8 cellular contexts compared by ENCODE assay signal in genomic region chr19:34999498-35000337, GRCh38. TPM values are rescaled to one million over a fixed set of nuclear protein-coding genes. Genes with fewer than 3 reads are reported as not detected.
A peak's percentile ranks its signal among the peaks of the same experiment; 100 is the strongest.
DNase-seq lines count a peak whose midpoint lies in the region; ATAC-seq, FAIRE-seq and TF ChIP-seq lines count a peak whose summit lies in the region.

Gene GRAMD1A (plus strand): TSS chr19:35000323. CDS start chr19:35000479, 156 bp downstream.

- H3K27me3 Mint-ChIP-seq in GM23338 (ENCODE audit: insufficient read depth, low read depth, poor library complexity), result peaks cover 27% of the 10 kb centered on the region

- H3K36me3 ChIP-seq in GM23338 (ENCODE audit: insufficient read depth), result 0 out of 2 replicates have a peak, but pooled peaks cover 6% of the 10 kb centered on the region
- peaks cover 5% of the 10 kb centered on the region for H3K36me3 ChIP-seq in left ventricle myocardium inferior
- H3K36me3 ChIP-seq in psoas muscle (ENCODE audit: insufficient read depth in 1 of 2, low read depth in 1 of 2), result peaks cover 0 to 6% of the 10 kb centered on the region in 2 donors

- H3K27ac ChIP-seq in GM23338 (ENCODE audit: low read depth) (peak within 1 kb of the TSS; percentile 100), left ventricle myocardium inferior (replicated peaks) (peak within 1 kb of the TSS; percentile 96), psoas muscle (peak within 1 kb of the TSS; percentile 94)

- H3K9me3 ChIP-seq in left ventricle myocardium inferior (replicated peaks), result no peaks in the 10 kb centered on the region
- no peaks in the 10 kb centered on the region for H3K9me3 ChIP-seq in psoas muscle

- ATAC-seq in GM23338 (peak; percentile 59), psoas muscle (peak; percentile 87 to 94 (median 90))

- peak within 1 kb of the TSS; percentile 96 for H3K4me3 Mint-ChIP-seq in GM23338

- FAIRE-seq in urothelium cell line (lab: Jason Lieb, UNC), result peak; percentile 92

- H3F3A ChIP-seq in GM23338 (replicated peaks; ENCODE audit: low read depth), result peaks cover 19% of the 10 kb centered on the region

- peaks cover 37% of the 10 kb centered on the region for H3K36me3 Mint-ChIP-seq in GM23338 (ENCODE audit: low read depth)

- H3K9me2 ChIP-seq in GM23338 (ENCODE audit: insufficient read depth), result no peaks in the 10 kb centered on the region

- peaks cover 43% of the 10 kb centered on the region for H3K79me2 ChIP-seq in GM23338 (replicated peaks; ENCODE audit: insufficient read depth)

- intact Hi-C loops in left ventricle myocardium inferior (cut with micrococcal nuclease) (no loop called here), psoas muscle (cut with DNase I) (no loop called here)

- peaks cover 48% of the 10 kb centered on the region for H3K4me1 Mint-ChIP-seq in GM23338

- no peak for TF ChIP-seq POLR2A in NB4 (IDR thresholded peaks at IDR 0.05; ENCODE audit: extremely low read depth, insufficient read length)

- peaks cover 26% of the 10 kb centered on the region for H4K20me1 ChIP-seq in GM23338 (replicated peaks; ENCODE audit: insufficient read depth)

- H3K27ac Mint-ChIP-seq in GM23338, result peak within 1 kb of the TSS; percentile 96

- peaks cover 57% of the 10 kb centered on the region for H3K4me1 ChIP-seq in GM23338 (ENCODE audit: insufficient read depth)
- H3K4me1 ChIP-seq in left ventricle myocardium inferior, result peaks cover 91% of the 10 kb centered on the region
- peaks cover 15% of the 10 kb centered on the region for H3K4me1 ChIP-seq in psoas muscle

- H3K9me3 Mint-ChIP-seq in GM23338, result peaks cover 6% of the 10 kb centered on the region

- peak within 1 kb of the TSS; percentile 90 for H3K4me3 ChIP-seq in GM23338
- H3K4me3 ChIP-seq in NB4 (ENCODE audit: low read depth, low read length), result peak within 1 kb of the TSS; percentile 83
- H3K4me3 ChIP-seq in left ventricle myocardium inferior, result peak within 1 kb of the TSS; percentile 86
- H3K4me3 ChIP-seq in psoas muscle, result peak within 1 kb of the TSS; percentile 94

- peak; percentile 80 for DNase-seq in DMS53 treated with DMSO at 0.1 percent for 48 hours (lab: John Stamatoyannopoulos, UW; ENCODE audit: unreplicated experiment)
- peak; percentile 90 for DNase-seq in GM23338 (ENCODE audit: low spot score)
- peak; percentile 83 for DNase-seq in NB4 (ENCODE audit: low read depth)
- peak; percentile 42 to 76 (median 46) for DNase-seq in T-helper 1 cell
- peak; percentile 65 for DNase-seq in amniotic stem cell (lab: John Stamatoyannopoulos, UW)
- DNase-seq in left ventricle myocardium inferior, result peak; percentile 90
- peak; percentile 88 to 92 for DNase-seq in psoas muscle
- DNase-seq in urothelium cell line (ENCODE audit: low spot score), result peak; percentile 96

- H3K4me2 ChIP-seq in GM23338, result peak within 1 kb of the TSS; percentile 99

- 2 to 5% (median 3%) methylated on average over 26 to 45 of the region's 45 CpGs for WGBS in psoas muscle, 3 donors

- H3K27me3 ChIP-seq in GM23338 (ENCODE audit: insufficient read depth) (no peaks in the 10 kb centered on the region), left ventricle myocardium inferior (ENCODE audit: low read depth) (no peaks in the 10 kb centered on the region), psoas muscle (ENCODE audit: insufficient read depth in 3 of 3, low read length in 2 of 3) (no peaks in the 10 kb centered on the region)

- H2AFZ ChIP-seq in GM23338, result no peak within 1 kb of the TSS; the same call in 1 of the 2 replicates

- TF ChIP-seq CTCF in GM23338 (conservative IDR thresholded peaks at IDR 0.05; ENCODE audit: low read depth in 2 of 2), result no peak
- no peak for TF ChIP-seq CTCF in NB4 (IDR thresholded peaks at IDR 0.05; ENCODE audit: low read depth, low read length)
- no peak for TF ChIP-seq CTCF in left ventricle myocardium inferior (IDR thresholded peaks at IDR 0.05; ENCODE audit: borderline replicate concordance)
- no peak for TF ChIP-seq CTCF in psoas muscle (IDR thresholded peaks at IDR 0.05)

TF ChIP-seq in GM23338, 12 proteins besides CTCF, POLR2A, EP300 and RAD21:
- TF ChIP-seq STAT1 (IDR thresholded peaks at IDR 0.05; ENCODE audit: unreplicated experiment) (no peak), ETS1 (IDR thresholded peaks at IDR 0.05) (no peak), POLR2AphosphoS5 (IDR thresholded peaks at IDR 0.05; ENCODE audit: low read depth) (peak; percentile 88), CREB1 (CRISPR knock-in tag; IDR thresholded peaks at IDR 0.05; ENCODE audit: low read depth) (peak; percentile 87)
TF ChIP-seq in GM23338: peak in this region for 2.

RNA-seq across cellular contexts. Expression of gene GRAMD1A, which starts in this region (rescaled TPM):
- 141 and 174 TPM in 2 replicates for total RNA-seq in GM23338 (2014; rRNA removed; shearing (Covaris generic))
- polyA plus RNA-seq in GM23338 (2016; fragmentation: Nextera tagmentation; extraction: Ambion mirVana) (122 and 125 TPM in 2 replicates), psoas muscle (10 to 100 TPM; 15.6 to 33.4 (median 17.4) TPM)
- total RNA-seq in left ventricle myocardium inferior (26.2 TPM), psoas muscle (10 to 100 TPM; 36.3 to 55.0 (median 38.3) TPM)

Comparison
In these comparisons a context has a peak if more than half of its experiments do, and no peak if none do; other contexts are left out.
1. Peak in every context shown above with its lines: DNase-seq, ATAC-seq, H3K4me3 ChIP-seq and H3K27ac ChIP-seq.
2. DNase-seq: peak in every context shown above with its lines; median percentile 96 in urothelium cell line; 90 in GM23338; 90 in left ventricle myocardium inferior; 90 in psoas muscle; 83 in NB4; 80 in DMS53 treated with DMSO at 0.1 percent for 48 hours; 65 in amniotic stem cell; 46 in T-helper 1 cell.